In genomic region chr4:87117730-87118075, GRCh38 we compare ENCODE assay signal across 22 cellular contexts.
DNase-seq lines count a peak whose midpoint lies in the region; ATAC-seq and TF ChIP-seq lines count a peak whose summit lies in the region.
"Had no signal": no experiment of that assay in that cellular context is flagged by ENCODE, and none has a peak within 500 bp of the region (broad histone marks: within the 10 kb centered on the region; RNA-seq: fewer than 3 reads in every experiment).

No MANE protein-coding gene starts in this region.

- TF ChIP-seq EP300 in transverse colon (IDR thresholded peaks at IDR 0.05; ENCODE audit: low read depth), result no peak

- H3K27ac ChIP-seq in left ventricle myocardium inferior (replicated peaks) (peak overlapping the region; percentile 86), esophagus squamous epithelium (peak overlapping the region; percentile 23 to 86 (median 74)), transverse colon (peak overlapping the region; percentile 14 to 82 (median 30))

- no peak overlapping the region for H3K4me3 Mint-ChIP-seq in progenitor cell of endocrine pancreas (ENCODE audit: low read depth)
- H3K4me3 Mint-ChIP-seq in activated T-cell treated with anti-CD3 and anti-CD28 coated beads, Interleukin-2, amount 50 U/mL, for 4 hours, result no peak overlapping the region
- H3K4me3 Mint-ChIP-seq: CD14-positive monocyte had no signal

- no peaks in the 10 kb centered on the region for H3K27me3 ChIP-seq in left ventricle myocardium inferior (ENCODE audit: low read depth)
- H3K27me3 ChIP-seq in esophagus squamous epithelium, result no peaks in the 10 kb centered on the region
- no peaks in the 10 kb centered on the region for H3K27me3 ChIP-seq in transverse colon

- no peak for DNase-seq in left ventricle myocardium inferior
- no peak for DNase-seq in cardiac septum (ENCODE audit: low spot score)
- DNase-seq in esophagus squamous epithelium (lab: John Stamatoyannopoulos, UW), result no peak
- DNase-seq in progenitor cell of endocrine pancreas (ENCODE audit: low spot score, unreplicated experiment), result no peak
- DNase-seq in transverse colon, result no peak
- no peak for DNase-seq in left colon
- DNase-seq in activated T-cell treated with anti-CD3 and anti-CD28 coated beads, Interleukin-2, amount 50 U/mL, for 4 hours, result no peak
- no peak for DNase-seq in dedifferentiated amniotic fluid mesenchymal stem cell (ENCODE audit: extremely low spot score)
- DNase-seq: activated CD4-positive, alpha-beta T cell treated with anti-CD3 and anti-CD28 coated beads for 48 hours; activated CD8-positive, alpha-beta memory T cell treated with anti-CD3 and anti-CD28 coated beads, Interleukin-2, amount 50 U/mL, for 4 hours; activated naive CD4-positive, alpha-beta T cell treated with Interleukin-2 at 50 U/mL for 16 hours; DMS153; GF-D8; NCI-H1105 treated with DMSO at 0.1 percent for 48 hours; NCI-H2081 treated with DMSO at 0.1 percent for 48 hours; NCI-H524; small intestine; stimulated activated CD4-positive, alpha-beta T cell treated with anti-CD3 and anti-CD28 coated beads, Interleukin-4, amount 100 ng/mL, for 1 hour; substantia nigra; SW 1271 had no signal

- no peaks in the 10 kb centered on the region for H3K9me3 Mint-ChIP-seq in progenitor cell of endocrine pancreas (ENCODE audit: low read depth)
- H3K9me3 Mint-ChIP-seq in activated T-cell treated with anti-CD3 and anti-CD28 coated beads, Interleukin-2, amount 50 U/mL, for 4 hours, result no peaks in the 10 kb centered on the region
- H3K9me3 Mint-ChIP-seq: CD14-positive monocyte had no signal

- peaks cover 72% of the 10 kb centered on the region for H3K4me1 ChIP-seq in left ventricle myocardium inferior
- H3K4me1 ChIP-seq in esophagus squamous epithelium, result peaks cover 22 to 71% (median 27%) of the 10 kb centered on the region in 3 donors
- H3K4me1 ChIP-seq in transverse colon, result peaks cover 11 to 42% (median 23%) of the 10 kb centered on the region in 4 donors

- no peak for TF ChIP-seq CTCF in left ventricle myocardium inferior (IDR thresholded peaks at IDR 0.05; ENCODE audit: borderline replicate concordance)
- TF ChIP-seq CTCF in esophagus squamous epithelium (IDR thresholded peaks at IDR 0.05), result no peak
- TF ChIP-seq CTCF in progenitor cell of endocrine pancreas (IDR thresholded peaks at IDR 0.05; ENCODE audit: unreplicated experiment), result no peak
- TF ChIP-seq CTCF in transverse colon (IDR thresholded peaks at IDR 0.05), result no peak

- no peak for ATAC-seq in left colon
- no peak for ATAC-seq in activated T-cell treated with anti-CD3 and anti-CD28 coated beads, Interleukin-2, amount 50 U/mL, for 4 hours
- ATAC-seq: GM12878 had no signal

- in situ Hi-C loops in transverse colon (cut with MboI; ENCODE audit: low pct_ligation_motif_present in 1 of 4, low pct_unique_long_range_greater_than_20kb in 1 of 4, low sequenced_read_pairs in 3 of 4), result no loop called here

- 59 to 76% methylated on average over 5 of the region's 5 CpGs for WGBS in esophagus squamous epithelium, 2 donors
- WGBS in transverse colon (ENCODE audit: low coverage in 1 of 2), 2 donors, result 80 to 90% methylated on average over 4 to 5 of the region's 5 CpGs

- peaks cover 30% of the 10 kb centered on the region for H3K36me3 Mint-ChIP-seq in progenitor cell of endocrine pancreas (ENCODE audit: insufficient read depth)
- peaks cover 38% of the 10 kb centered on the region for H3K36me3 Mint-ChIP-seq in activated T-cell treated with anti-CD3 and anti-CD28 coated beads, Interleukin-2, amount 50 U/mL, for 4 hours (ENCODE audit: insufficient read depth)

- H3K36me3 ChIP-seq in left ventricle myocardium inferior (peaks cover 64% of the 10 kb centered on the region), esophagus squamous epithelium (peaks cover 16 to 69% (median 21%) of the 10 kb centered on the region in 3 donors), transverse colon (peaks cover 0 to 32% (median 11%) of the 10 kb centered on the region in 4 donors)

- H3K4me1 Mint-ChIP-seq in progenitor cell of endocrine pancreas (ENCODE audit: low read depth), result peaks cover 25% of the 10 kb centered on the region
- H3K4me1 Mint-ChIP-seq in activated T-cell treated with anti-CD3 and anti-CD28 coated beads, Interleukin-2, amount 50 U/mL, for 4 hours (ENCODE audit: low read depth), result peaks cover 20% of the 10 kb centered on the region

- H3K27me3 Mint-ChIP-seq in progenitor cell of endocrine pancreas, result no peaks in the 10 kb centered on the region
- H3K27me3 Mint-ChIP-seq in activated T-cell treated with anti-CD3 and anti-CD28 coated beads, Interleukin-2, amount 50 U/mL, for 4 hours (ENCODE audit: low read depth), result no peaks in the 10 kb centered on the region

- H3K9me3 ChIP-seq in left ventricle myocardium inferior (replicated peaks) (no peaks in the 10 kb centered on the region), esophagus squamous epithelium (no peaks in the 10 kb centered on the region), transverse colon (no peaks in the 10 kb centered on the region)

- no peak for TF ChIP-seq POLR2A in esophagus squamous epithelium (IDR thresholded peaks at IDR 0.05)
- TF ChIP-seq POLR2A in transverse colon (IDR thresholded peaks at IDR 0.05), result no peak

- H3K27ac Mint-ChIP-seq in progenitor cell of endocrine pancreas, result peak overlapping the region; percentile 79

- H3K4me3 ChIP-seq in left ventricle myocardium inferior (no peak overlapping the region), esophagus squamous epithelium (no peak overlapping the region), transverse colon (no peak overlapping the region)
- H3K4me3 ChIP-seq: GM12878 had no signal

- intact Hi-C loops in left ventricle myocardium inferior (cut with micrococcal nuclease), result no loop called here
- intact Hi-C loops in cardiac septum (cut with DNase I), result no loop called here
- intact Hi-C loops in esophagus squamous epithelium (cut with DNase I), result loop anchor here (5.0 kb wide), 1 partner anchor 625 kb away; no protein-coding TSS in a partner anchor
- intact Hi-C loops in transverse colon (cut with DNase I; ENCODE audit: low total_unique reads), result no loop called here
- intact Hi-C loops in left colon (cut with DNase I, micrococcal nuclease), result no loop called here

Comparison
In these comparisons a context has a peak if more than half of its experiments do, and no peak if none do; other contexts are left out.
1. H3K27ac ChIP-seq: peak in every context shown above with its lines; median percentile 86 in left ventricle myocardium inferior; 74 in esophagus squamous epithelium; 30 in transverse colon.